Comparison of ENCODE assay signal across 14 cellular contexts in genomic region chr6:35026434-35027222, GRCh38.
A peak's percentile ranks its signal among the peaks of the same experiment; 100 is the strongest.
DNase-seq lines count a peak whose midpoint lies in the region; ATAC-seq, FAIRE-seq and TF ChIP-seq lines count a peak whose summit lies in the region.
"Had no signal": no experiment of that assay in that cellular context is flagged by ENCODE, and none has a peak within 500 bp of the region (broad histone marks: within the 10 kb centered on the region; RNA-seq: fewer than 3 reads in every experiment).

No MANE protein-coding gene starts in this region.

- in situ Hi-C loops in mammary epithelial cell (cut with MboI; ENCODE audit: low sequenced_read_pairs in 2 of 2) = no loop called here

- peak overlapping the region; percentile 35 for H3K9ac ChIP-seq in mammary epithelial cell (ENCODE audit: insufficient read depth, low read length)
- H3K9ac ChIP-seq: KMS-11 had no signal

- H3K79me2 ChIP-seq in mammary epithelial cell (ENCODE audit: insufficient read depth, low read length) = peaks cover 4% of the 10 kb centered on the region

- H3K27me3 ChIP-seq in mammary epithelial cell (ENCODE audit: insufficient read depth, low read length) (no peaks in the 10 kb centered on the region), layer of hippocampus (ENCODE audit: control insufficient read depth, insufficient read depth, low read length) (no peaks in the 10 kb centered on the region), tibial artery (no peaks in the 10 kb centered on the region), pancreas (no peaks in the 10 kb centered on the region)

- no peaks in the 10 kb centered on the region for H4K20me1 ChIP-seq in mammary epithelial cell (ENCODE audit: insufficient read depth, low read length)

- no TSS peak for BruUV-seq in mammary epithelial cell (replicated peaks; lab: Mats Ljungman, UMichigan)

- CTCF ChIA-PET in mammary epithelial cell (lab: Charles Lee; ENCODE audit: low non-redundant PET) = interaction anchor here (0.6 to 0.7 kb wide), 2 partner anchors 19 to 113 kb away, joined by 4 read pairs; no protein-coding TSS in a partner anchor

- 28% methylated on average over 5 of the region's 5 CpGs for WGBS in mammary epithelial cell (ENCODE audit: low coverage, missing lambda C conversion rate)
- 86 to 93% methylated on average over 5 of the region's 5 CpGs for WGBS in pancreas, 2 donors

- H3K27ac ChIP-seq in mammary epithelial cell (ENCODE audit: insufficient read depth, low read depth, low read length) (peak overlapping the region; percentile 95), layer of hippocampus (ENCODE audit: low read depth, low read length) (peak overlapping the region; percentile 5), tibial artery (peak overlapping the region; percentile 60 to 96), pancreas (no peak overlapping the region)
- H3K27ac ChIP-seq: KMS-11 had no signal

- H3K4me1 ChIP-seq in mammary epithelial cell (ENCODE audit: insufficient read depth, low read length) (peaks cover 32% of the 10 kb centered on the region), tibial artery (peaks cover 0 to 99% (median 49%) of the 10 kb centered on the region in 4 donors), pancreas (peaks cover 0 to 5% (median 0%) of the 10 kb centered on the region in 3 donors)

- intact Hi-C loops in mammary epithelial cell (cut with micrococcal nuclease) = no loop called here
- intact Hi-C loops in tibial artery (cut with DNase I; ENCODE audit: low total_unique reads) = no loop called here
- intact Hi-C loops in pancreas (cut with DNase I) = no loop called here

- H3K36me3 ChIP-seq in mammary epithelial cell (ENCODE audit: insufficient read depth, low read length) = no peaks in the 10 kb centered on the region
- H3K36me3 ChIP-seq in tibial artery = no peaks in the 10 kb centered on the region
- H3K36me3 ChIP-seq in pancreas = no peaks in the 10 kb centered on the region

- H3K4me3 ChIP-seq in mammary epithelial cell (replicated peaks in 1 of 3; ENCODE audit: insufficient read depth in 1 of 3, low read depth in 2 of 3, low read length in 3 of 3) (no peak overlapping the region), tibial artery (no peak overlapping the region), pancreas (no peak overlapping the region)

- dilution Hi-C loops in mammary epithelial cell (cut with HindIII; ENCODE audit: low sequenced_read_pairs) = no loop called here

- TF ChIP-seq CTCF in mammary epithelial cell (conservative IDR thresholded peaks at IDR 0.05 in 1 of 2, IDR thresholded peaks at IDR 0.05 in 1 of 2; ENCODE audit: extremely low read depth in 1 of 2, insufficient read depth in 1 of 2, low read depth in 1 of 2, low read length in 2 of 2) (no peak), tibial artery (IDR thresholded peaks at IDR 0.05) (no peak), pancreas (IDR thresholded peaks at IDR 0.05) (no peak)

- no peak for FAIRE-seq in pancreas (lab: Jason Lieb, UNC)

- peak overlapping the region; percentile 58 for H3K4me2 ChIP-seq in mammary epithelial cell (ENCODE audit: insufficient read depth, low read depth, low read length)
- H3K4me2 ChIP-seq: KMS-11 had no signal

- ATAC-seq in GM19397 (IDR thresholded peaks at IDR 0.05; ENCODE audit: unreplicated experiment) (no peak), pancreas (no peak)
- ATAC-seq: activated CD8-positive, alpha-beta T cell treated with anti-CD3 and anti-CD28 coated beads, Interleukin-2, amount 10 ng/mL, durations not matched to agents 7 days and 5 days had no signal

- DNase-seq in LHCN-M2 (ENCODE audit: low read depth) (peak; percentile 50), mammary epithelial cell (peak; percentile 85), tibial artery (no peak), pancreas (no peak), COR-L47 (lab: John Stamatoyannopoulos, UW) (no peak)
- DNase-seq in activated effector memory CD4-positive, alpha-beta T cell treated with anti-CD3 and anti-CD28 coated beads, Interleukin-2, amount 50 U/mL, for 16 hours = no peak
- DNase-seq: activated CD8-positive, alpha-beta T cell treated with anti-CD3 and anti-CD28 coated beads, Interleukin-2, amount 10 ng/mL, durations not matched to agents 7 days and 5 days; activated naive CD4-positive, alpha-beta T cell treated with anti-CD3 and anti-CD28 coated beads, Interleukin-2, amount 50 U/mL, for 16 hours; CD8-positive, alpha-beta memory T cell; naive B cell; stimulated activated CD4-positive, alpha-beta T cell treated with anti-CD3 and anti-CD28 coated beads, Interleukin-12 subunit alpha, Interleukin-12 subunit beta, amount 100 ng/mL, for 4 hours had no signal

- H3K9me3 ChIP-seq in mammary epithelial cell (replicated peaks; ENCODE audit: insufficient read depth, low read length) = no peaks in the 10 kb centered on the region
- H3K9me3 ChIP-seq in tibial artery = no peaks in the 10 kb centered on the region
- no peaks in the 10 kb centered on the region for H3K9me3 ChIP-seq in pancreas

- no peak overlapping the region for H2AFZ ChIP-seq in mammary epithelial cell (ENCODE audit: low read depth, low read length)

Comparison
In these comparisons a context has a peak if more than half of its experiments do, and no peak if none do; other contexts are left out.
1. DNase-seq: peak in LHCN-M2 (single experiment) and mammary epithelial cell (single experiment); none in tibial artery (0 of 2), pancreas (0 of 6), COR-L47 (single experiment) and activated effector memory CD4-positive, alpha-beta T cell treated with anti-CD3 and anti-CD28 coated beads, Interleukin-2, amount 50 U/mL, for 16 hours (single experiment).
2. H3K27ac ChIP-seq: peak in mammary epithelial cell (single experiment), layer of hippocampus (single experiment) and tibial artery (2 of 2); none in pancreas (0 of 4).